12 cellular contexts compared by ENCODE assay signal in the genomic region with DNA sequence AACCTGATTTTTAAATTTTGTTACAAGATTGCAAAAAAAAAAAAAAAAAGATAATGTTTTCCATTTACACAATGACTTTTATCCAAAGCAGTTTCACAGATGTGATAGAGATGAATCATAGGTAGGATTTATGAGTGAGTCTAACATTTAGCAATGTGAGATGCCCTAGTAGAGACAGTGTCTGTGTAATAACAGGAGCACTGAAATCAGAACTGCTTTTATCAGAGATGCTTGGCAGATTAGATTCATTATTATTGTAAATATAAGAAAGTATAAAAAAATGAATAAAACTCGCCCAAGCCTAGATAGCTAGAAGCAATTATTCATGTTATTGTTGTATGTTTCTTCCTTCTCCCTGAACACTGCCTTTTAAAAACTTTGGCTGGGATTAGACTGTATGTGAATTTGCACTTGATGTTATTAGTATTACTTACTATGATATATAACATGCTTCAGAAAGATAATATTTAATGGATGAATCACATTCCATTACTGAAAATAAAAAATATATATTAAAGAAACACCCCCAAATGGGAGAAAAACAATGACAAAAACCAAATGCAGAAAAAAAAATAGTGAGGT.
DNase-seq lines count a peak whose midpoint lies in the region; ATAC-seq and TF ChIP-seq lines count a peak whose summit lies in the region.
"Had no signal": no experiment of that assay in that cellular context is flagged by ENCODE, and none has a peak within 500 bp of the region (broad histone marks: within the 10 kb centered on the region; RNA-seq: fewer than 3 reads in every experiment).

No MANE protein-coding gene starts in this region.

- peak overlapping the region; percentile 33 for H3K27ac Mint-ChIP-seq in osteocyte (ENCODE audit: unreplicated experiment)
- H3K27ac Mint-ChIP-seq: CD8-positive, alpha-beta T cell had no signal

- H3K4me1 ChIP-seq in esophagus squamous epithelium (peaks cover 17 to 72% (median 43%) of the 10 kb centered on the region in 3 donors), mesendoderm (ENCODE audit: control insufficient read depth, low read depth, low read length) (peaks cover 9% of the 10 kb centered on the region)

- no peaks in the 10 kb centered on the region for H3K79me1 ChIP-seq in mesendoderm (ENCODE audit: low read length)

- H4K5ac ChIP-seq in mesendoderm (ENCODE audit: low read length): no peak overlapping the region

- H2AK5ac ChIP-seq in mesendoderm (ENCODE audit: low read length): no peak overlapping the region

- no peaks in the 10 kb centered on the region for H3K27me3 Mint-ChIP-seq in osteocyte (ENCODE audit: unreplicated experiment)

- no peak for TF ChIP-seq POLR2A in esophagus squamous epithelium (IDR thresholded peaks at IDR 0.05)

- no peak overlapping the region for H3K4ac ChIP-seq in mesendoderm (ENCODE audit: low read depth, low read length)

- DNase-seq in EH (ENCODE audit: low read depth) (peak; percentile 85), RPMI7951 (ENCODE audit: low read depth) (peak; percentile 81), esophagus squamous epithelium (lab: John Stamatoyannopoulos, UW) (no peak), osteocyte (ENCODE audit: extremely low spot score, unreplicated experiment) (no peak), NCI-H2107 treated with DMSO at 0.1 percent for 48 hours (lab: John Stamatoyannopoulos, UW; ENCODE audit: unreplicated experiment) (no peak), mesendoderm (no peak)
- DNase-seq: activated CD4-positive, alpha-beta T cell treated with anti-CD3 and anti-CD28 coated beads, Interleukin-2, amount 50 U/mL, for 1 hour; activated naive CD4-positive, alpha-beta T cell treated with Interleukin-2 at 50 U/mL for 16 hours; CD8-positive, alpha-beta T cell had no signal

- peaks cover 47% of the 10 kb centered on the region for H3K4me1 Mint-ChIP-seq in osteocyte (ENCODE audit: unreplicated experiment)

- H3K27me3 ChIP-seq in esophagus squamous epithelium: no peaks in the 10 kb centered on the region
- H3K27me3 ChIP-seq in mesendoderm (ENCODE audit: insufficient read depth, low read length, poor library complexity): no peaks in the 10 kb centered on the region

- H3K18ac ChIP-seq in mesendoderm (ENCODE audit: low read length): no peak overlapping the region

- H3K56ac ChIP-seq in mesendoderm (ENCODE audit: low read length): no peak overlapping the region

- no peaks in the 10 kb centered on the region for H3K9me3 Mint-ChIP-seq in osteocyte (ENCODE audit: unreplicated experiment)

- H4K8ac ChIP-seq in mesendoderm (ENCODE audit: low read depth, low read length): no peak overlapping the region

- no peaks in the 10 kb centered on the region for H3K36me3 Mint-ChIP-seq in osteocyte (ENCODE audit: unreplicated experiment)
- H3K36me3 Mint-ChIP-seq: CD8-positive, alpha-beta T cell had no signal

- H2BK5ac ChIP-seq in mesendoderm (ENCODE audit: low read length): no peak overlapping the region

- peak overlapping the region; percentile 73 to 85 (median 78) for H3K27ac ChIP-seq in esophagus squamous epithelium
- no peak overlapping the region for H3K27ac ChIP-seq in mesendoderm (ENCODE audit: low read depth, low read length)

- H3K79me2 ChIP-seq in mesendoderm (ENCODE audit: control insufficient read depth, insufficient read depth, low read length): no peaks in the 10 kb centered on the region

- no peaks in the 10 kb centered on the region for H3K36me3 ChIP-seq in esophagus squamous epithelium
- H3K36me3 ChIP-seq in mesendoderm (ENCODE audit: control insufficient read depth, insufficient read depth, low read length): no peaks in the 10 kb centered on the region

- H3K9me3 ChIP-seq in esophagus squamous epithelium: no peaks in the 10 kb centered on the region

- 12 to 35% methylated on average over 1 of the region's 1 CpG for WGBS in esophagus squamous epithelium, 2 donors
- no CpG with 5 or more reads among the region's 1 CpG for WGBS in mesendoderm (ENCODE audit: extremely low coverage, insufficient coverage, low lambda C conversion rate)

- no peak overlapping the region for H3K4me3 Mint-ChIP-seq in osteocyte (ENCODE audit: unreplicated experiment)
- H3K4me3 Mint-ChIP-seq: CD8-positive, alpha-beta T cell had no signal

- intact Hi-C loops in esophagus squamous epithelium (cut with DNase I): no loop called here

- H3K9ac ChIP-seq in mesendoderm (ENCODE audit: low read length): no peak overlapping the region

- no peak overlapping the region for H3K23ac ChIP-seq in mesendoderm (ENCODE audit: low read length)

- no peak for ATAC-seq in HG03520 (IDR thresholded peaks at IDR 0.05; ENCODE audit: unreplicated experiment)
- ATAC-seq in HG03460 (IDR thresholded peaks at IDR 0.05; ENCODE audit: unreplicated experiment): no peak
- ATAC-seq: CD8-positive, alpha-beta T cell; HepG2 had no signal

- no peak overlapping the region for H2BK15ac ChIP-seq in mesendoderm (replicated peaks; ENCODE audit: low read depth)

- no peak overlapping the region for H3K4me3 ChIP-seq in esophagus squamous epithelium
- H3K4me3 ChIP-seq in mesendoderm (ENCODE audit: low read length): no peak overlapping the region

- H3K4me2 ChIP-seq in mesendoderm (ENCODE audit: low read length): no peak overlapping the region

- H2BK120ac ChIP-seq in mesendoderm (ENCODE audit: low read depth, low read length): no peak overlapping the region

- TF ChIP-seq CTCF in esophagus squamous epithelium (IDR thresholded peaks at IDR 0.05): no peak
- no peak for TF ChIP-seq CTCF in osteocyte (IDR thresholded peaks at IDR 0.05)

Comparison
In these comparisons a context has a peak if more than half of its experiments do, and no peak if none do; other contexts are left out.
1. DNase-seq: peak in EH (single experiment) and RPMI7951 (single experiment); none in esophagus squamous epithelium (single experiment), osteocyte (single experiment), NCI-H2107 treated with DMSO at 0.1 percent for 48 hours (single experiment) and mesendoderm (single experiment).